ENCODE assay signal across 8 cellular contexts in the genomic region with DNA sequence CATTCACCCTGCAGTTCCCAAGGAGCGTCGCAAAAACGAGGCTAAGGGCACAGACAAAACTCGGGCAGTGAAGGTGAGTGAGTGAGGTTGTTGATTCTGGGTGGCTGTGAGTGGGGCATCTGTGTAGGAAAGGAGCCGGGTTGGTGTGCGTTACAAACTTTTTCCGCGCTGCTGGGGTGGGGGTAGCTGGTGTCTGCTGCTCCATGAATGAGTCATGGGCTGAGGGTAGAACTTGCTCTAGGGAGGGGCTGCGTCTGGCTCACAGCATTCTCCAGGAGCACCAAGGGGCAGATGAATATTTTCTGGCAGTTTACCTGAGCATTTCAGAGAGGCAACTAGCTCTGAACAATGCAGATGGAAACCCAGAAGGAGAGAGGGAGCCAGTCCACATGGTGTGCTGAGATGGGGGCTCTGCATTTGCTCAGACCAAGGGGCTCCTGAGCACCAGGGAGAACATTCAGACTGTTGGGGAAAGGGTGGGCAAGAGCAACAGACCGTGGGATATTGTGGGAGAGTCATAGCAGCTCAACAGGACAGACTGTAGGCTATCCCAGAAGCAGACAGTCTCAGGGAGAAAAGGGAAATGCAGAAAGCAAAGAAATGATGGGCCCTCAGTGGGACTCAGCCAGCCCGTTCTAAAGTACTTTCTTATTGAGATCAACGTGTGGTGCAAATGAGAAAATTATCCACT. TPM values are rescaled to one million over a fixed set of nuclear protein-coding genes. Genes with fewer than 3 reads are reported as not detected.
DNase-seq lines count a peak whose midpoint lies in the region; ATAC-seq lines count a peak whose summit lies in the region.
"Had no signal": no experiment of that assay in that cellular context is flagged by ENCODE, and none has a peak within 500 bp of the region (broad histone marks: within the 10 kb centered on the region; RNA-seq: fewer than 3 reads in every experiment).

No MANE protein-coding gene starts in this region.

- H3K36me3 Mint-ChIP-seq in activated T-helper 1 cell treated with anti-CD3 and anti-CD28 coated beads, Interleukin-12 subunit alpha, Interleukin-12 subunit beta, Interleukin-2, Interleukin-4 antibody, amounts not matched to agents 30 ng/mL and 10 ng/mL and 1 ng/mL, durations not matched to agents 14 hours and 24 hours and 36 hours (ENCODE audit: low read depth), result peaks cover 3% of the 10 kb centered on the region
- H3K36me3 Mint-ChIP-seq in stimulated activated memory B cell treated with anti-CD40 and anti-IgM and Interleukin-4, amounts not matched to agents 10 μg/mL and 1 μg/mL and 100 μg/mL, for 72 hours, result peaks cover 3% of the 10 kb centered on the region

- peaks cover 15% of the 10 kb centered on the region for H3K4me1 Mint-ChIP-seq in activated T-helper 1 cell treated with anti-CD3 and anti-CD28 coated beads, Interleukin-12 subunit alpha, Interleukin-12 subunit beta, Interleukin-2, Interleukin-4 antibody, amounts not matched to agents 30 ng/mL and 10 ng/mL and 1 ng/mL, durations not matched to agents 14 hours and 24 hours and 36 hours (ENCODE audit: low read depth)
- peaks cover 16% of the 10 kb centered on the region for H3K4me1 Mint-ChIP-seq in stimulated activated memory B cell treated with anti-CD40 and anti-IgM and Interleukin-4, amounts not matched to agents 10 μg/mL and 1 μg/mL and 100 μg/mL, for 72 hours

- DNase-seq in HK-2 (ENCODE audit: unreplicated experiment) (peak; percentile 74), left lobe of liver (ENCODE audit: low spot score) (peak; percentile 4), SHP77 treated with DMSO at 0.1 percent for 48 hours (lab: John Stamatoyannopoulos, UW) (no peak)
- DNase-seq in activated T-helper 1 cell treated with anti-CD3 and anti-CD28 coated beads, Interleukin-12 subunit alpha, Interleukin-12 subunit beta, Interleukin-2, Interleukin-4 antibody, amounts not matched to agents 30 ng/mL and 10 ng/mL and 1 ng/mL, durations not matched to agents 14 hours and 24 hours and 36 hours (ENCODE audit: low spot score), result no peak
- DNase-seq: substantia nigra had no signal

- H3K9me3 Mint-ChIP-seq in activated T-helper 1 cell treated with anti-CD3 and anti-CD28 coated beads, Interleukin-12 subunit alpha, Interleukin-12 subunit beta, Interleukin-2, Interleukin-4 antibody, amounts not matched to agents 30 ng/mL and 10 ng/mL and 1 ng/mL, durations not matched to agents 14 hours and 24 hours and 36 hours, result no peaks in the 10 kb centered on the region
- peaks cover 3% of the 10 kb centered on the region for H3K9me3 Mint-ChIP-seq in stimulated activated memory B cell treated with anti-CD40 and anti-IgM and Interleukin-4, amounts not matched to agents 10 μg/mL and 1 μg/mL and 100 μg/mL, for 72 hours

- no peak overlapping the region for H3K4me3 Mint-ChIP-seq in activated T-helper 1 cell treated with anti-CD3 and anti-CD28 coated beads, Interleukin-12 subunit alpha, Interleukin-12 subunit beta, Interleukin-2, Interleukin-4 antibody, amounts not matched to agents 30 ng/mL and 10 ng/mL and 1 ng/mL, durations not matched to agents 14 hours and 24 hours and 36 hours
- H3K4me3 Mint-ChIP-seq in stimulated activated memory B cell treated with anti-CD40 and anti-IgM and Interleukin-4, amounts not matched to agents 10 μg/mL and 1 μg/mL and 100 μg/mL, for 72 hours, result no peak overlapping the region

- intact Hi-C loops in activated T-helper 1 cell treated with anti-CD3 and anti-CD28 coated beads, Interleukin-12 subunit alpha, Interleukin-12 subunit beta, Interleukin-2, Interleukin-4 antibody, amounts not matched to agents 30 ng/mL and 10 ng/mL and 1 ng/mL, durations not matched to agents 14 hours and 24 hours and 36 hours (cut with micrococcal nuclease), result no loop called here

- no peaks in the 10 kb centered on the region for H3K27me3 Mint-ChIP-seq in activated T-helper 1 cell treated with anti-CD3 and anti-CD28 coated beads, Interleukin-12 subunit alpha, Interleukin-12 subunit beta, Interleukin-2, Interleukin-4 antibody, amounts not matched to agents 30 ng/mL and 10 ng/mL and 1 ng/mL, durations not matched to agents 14 hours and 24 hours and 36 hours (ENCODE audit: insufficient read depth)
- H3K27me3 Mint-ChIP-seq in stimulated activated memory B cell treated with anti-CD40 and anti-IgM and Interleukin-4, amounts not matched to agents 10 μg/mL and 1 μg/mL and 100 μg/mL, for 72 hours, result peaks cover 16% of the 10 kb centered on the region

- ATAC-seq in left lobe of liver, result no peak
- ATAC-seq in stimulated activated memory B cell treated with anti-CD40 and anti-IgM and Interleukin-4, amounts not matched to agents 10 μg/mL and 1 μg/mL and 100 μg/mL, for 72 hours, result peak; percentile 75
- no peak for ATAC-seq in HG03135 (IDR thresholded peaks at IDR 0.05; ENCODE audit: unreplicated experiment)
- ATAC-seq in GM21717 (IDR thresholded peaks at IDR 0.05; ENCODE audit: unreplicated experiment), result no peak

- peak overlapping the region; percentile 69 for H3K27ac Mint-ChIP-seq in activated T-helper 1 cell treated with anti-CD3 and anti-CD28 coated beads, Interleukin-12 subunit alpha, Interleukin-12 subunit beta, Interleukin-2, Interleukin-4 antibody, amounts not matched to agents 30 ng/mL and 10 ng/mL and 1 ng/mL, durations not matched to agents 14 hours and 24 hours and 36 hours
- peak overlapping the region; percentile 61 for H3K27ac Mint-ChIP-seq in stimulated activated memory B cell treated with anti-CD40 and anti-IgM and Interleukin-4, amounts not matched to agents 10 μg/mL and 1 μg/mL and 100 μg/mL, for 72 hours

RNA-seq across cellular contexts. Expression of a gene that starts 18.8 kb away (rescaled TPM):
- not detected in 2 replicates for total RNA-seq in activated T-helper 1 cell treated with anti-CD3 and anti-CD28 coated beads, Interleukin-12 subunit alpha, Interleukin-12 subunit beta, Interleukin-2, Interleukin-4 antibody, amounts not matched to agents 30 ng/mL and 10 ng/mL and 1 ng/mL, durations not matched to agents 14 hours and 24 hours and 36 hours
- not detected for total RNA-seq in left lobe of liver

RNA-seq across cellular contexts. Expression of a gene that starts 29.5 kb away (rescaled TPM):
- 8.0 and 9.1 TPM in 2 replicates for total RNA-seq in activated T-helper 1 cell treated with anti-CD3 and anti-CD28 coated beads, Interleukin-12 subunit alpha, Interleukin-12 subunit beta, Interleukin-2, Interleukin-4 antibody, amounts not matched to agents 30 ng/mL and 10 ng/mL and 1 ng/mL, durations not matched to agents 14 hours and 24 hours and 36 hours
- 11.6 TPM for total RNA-seq in left lobe of liver

Comparison
In these comparisons a context has a peak if more than half of its experiments do, and no peak if none do; other contexts are left out.
1. DNase-seq: peak in HK-2 (single experiment) and left lobe of liver (single experiment); none in activated T-helper 1 cell treated with anti-CD3 and anti-CD28 coated beads, Interleukin-12 subunit alpha, Interleukin-12 subunit beta, Interleukin-2, Interleukin-4 antibody, amounts not matched to agents 30 ng/mL and 10 ng/mL and 1 ng/mL, durations not matched to agents 14 hours and 24 hours and 36 hours (single experiment) and SHP77 treated with DMSO at 0.1 percent for 48 hours (single experiment).